4 cellular contexts compared by ENCODE assay signal in genomic region chr21:42936360-42936759, GRCh38. TPM values are rescaled to one million over a fixed set of nuclear protein-coding genes. Genes with fewer than 3 reads are reported as not detected.
"Had no signal": no experiment of that assay in that cellular context is flagged by ENCODE, and none has a peak within 500 bp of the region (broad histone marks: within the 10 kb centered on the region; RNA-seq: fewer than 3 reads in every experiment).

No MANE protein-coding gene starts in this region.

RNA-seq across cellular contexts. Expression of gene ERVH48-1, which starts 10.9 kb away (rescaled TPM):
- total RNA-seq: adrenal gland, LHCN-M2, PC-9, SK-MEL-5 had no signal
- polyA plus RNA-seq: adrenal gland had no signal
